11 cellular contexts compared by ENCODE assay signal in the genomic region with DNA sequence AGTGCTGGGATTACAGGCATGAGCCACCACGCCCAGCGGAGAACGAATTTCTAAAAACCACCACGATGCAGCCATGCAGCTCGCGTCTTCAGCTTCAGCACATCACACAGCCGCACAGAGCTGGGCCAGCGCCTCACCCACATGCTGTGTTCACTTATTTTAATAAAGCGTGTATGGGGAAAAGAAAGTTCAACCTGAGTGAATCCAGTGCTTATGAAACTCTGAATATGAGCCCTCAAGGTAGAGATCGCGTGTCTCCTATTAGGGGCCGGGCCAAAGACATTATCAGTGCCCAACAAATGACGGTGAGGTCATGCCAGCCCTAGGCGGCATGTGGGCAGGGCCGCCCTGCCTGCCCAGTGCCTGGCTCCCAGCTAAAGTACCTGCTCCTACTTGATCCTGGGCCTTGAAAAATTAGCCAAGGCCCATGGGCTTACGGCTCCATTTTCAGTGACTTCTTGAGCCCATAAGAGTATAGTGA. TPM values are rescaled to one million over a fixed set of nuclear protein-coding genes. Genes with fewer than 3 reads are reported as not detected.
DNase-seq lines count a peak whose midpoint lies in the region; ATAC-seq and TF ChIP-seq lines count a peak whose summit lies in the region.
"Had no signal": no experiment of that assay in that cellular context is flagged by ENCODE, and none has a peak within 500 bp of the region (broad histone marks: within the 10 kb centered on the region; RNA-seq: fewer than 3 reads in every experiment).

No MANE protein-coding gene starts in this region.

- H3K4me3 Mint-ChIP-seq in Calu3 (ENCODE audit: low read depth, unreplicated experiment): no peak overlapping the region
- H3K4me3 Mint-ChIP-seq: activated CD8-positive, alpha-beta memory T cell treated with anti-CD3 and anti-CD28 coated beads, Interleukin-2, amount 10 ng/mL, durations not matched to agents 7 days and 5 days had no signal

- no peak for TF ChIP-seq CTCF in MM.1S (IDR thresholded peaks at IDR 0.05; ENCODE audit: low read length)
- no peak for TF ChIP-seq CTCF in stomach (IDR thresholded peaks at IDR 0.05)
- TF ChIP-seq CTCF in Calu3 (IDR thresholded peaks at IDR 0.05; ENCODE audit: unreplicated experiment): no peak

- peaks cover 70% of the 10 kb centered on the region for H3K4me1 Mint-ChIP-seq in Calu3 (ENCODE audit: low read depth, unreplicated experiment)

- H3K4me1 ChIP-seq in MM.1S (ENCODE audit: low read length): peaks cover 80% of the 10 kb centered on the region
- peaks cover 33 to 53% (median 42%) of the 10 kb centered on the region in 4 donors for H3K4me1 ChIP-seq in stomach

- no peak for TF ChIP-seq POLR2A in stomach (IDR thresholded peaks at IDR 0.05)

- intact Hi-C loops in stomach (cut with DNase I; ENCODE audit: low total_unique reads): no loop called here
- intact Hi-C loops in Calu3 (cut with micrococcal nuclease; ENCODE audit: unreplicated experiment): no loop called here

- no peak for TF ChIP-seq EP300 in stomach (IDR thresholded peaks at IDR 0.05)

- H3K27me3 Mint-ChIP-seq in Calu3 (ENCODE audit: unreplicated experiment): no peaks in the 10 kb centered on the region

- H3K9me3 ChIP-seq in MM.1S (replicated peaks; ENCODE audit: insufficient read depth, low read length) (no peaks in the 10 kb centered on the region), stomach (no peaks in the 10 kb centered on the region)

- peak overlapping the region; percentile 99; the same call in 1 of the 2 replicates for H3K27ac ChIP-seq in MM.1S (ENCODE audit: low read length)
- H3K27ac ChIP-seq in stomach: no peak overlapping the region
- H3K27ac ChIP-seq: parathyroid adenoma had no signal

- BruUV-seq in Calu3 (replicated peaks; lab: Mats Ljungman, UMichigan): no TSS peak

- CTCF ChIA-PET in Calu3 (lab: Charles Lee): no interaction called here

- H3K4me3 ChIP-seq in MM.1S (ENCODE audit: low read length): no peak overlapping the region
- no peak overlapping the region for H3K4me3 ChIP-seq in stomach

- H3K36me3 ChIP-seq in MM.1S (replicated peaks; ENCODE audit: insufficient read depth, low read length): no peaks in the 10 kb centered on the region
- H3K36me3 ChIP-seq in stomach: no peaks in the 10 kb centered on the region

- no peaks in the 10 kb centered on the region for H4K20me1 ChIP-seq in MM.1S (ENCODE audit: insufficient read depth, low read length)

- H3K9me2 ChIP-seq in MM.1S (replicated peaks; ENCODE audit: insufficient read depth, low read length): no peaks in the 10 kb centered on the region

- H3K4me2 ChIP-seq in MM.1S (ENCODE audit: low read depth, low read length): no peak overlapping the region

- H3F3A ChIP-seq in MM.1S (ENCODE audit: insufficient read depth, low read length): peaks cover 50% of the 10 kb centered on the region

- ATAC-seq in HG02798 (IDR thresholded peaks at IDR 0.05; ENCODE audit: poor library complexity, unreplicated experiment): peak; percentile 48
- ATAC-seq: activated CD8-positive, alpha-beta memory T cell treated with anti-CD3 and anti-CD28 coated beads, Interleukin-2, amount 10 ng/mL, durations not matched to agents 7 days and 5 days had no signal

- H3K27me3 ChIP-seq in MM.1S (replicated peaks; ENCODE audit: insufficient read depth, low read length) (no peaks in the 10 kb centered on the region), stomach (no peaks in the 10 kb centered on the region)

- no peak overlapping the region for H3K27ac Mint-ChIP-seq in Calu3 (ENCODE audit: unreplicated experiment)
- H3K27ac Mint-ChIP-seq: activated CD8-positive, alpha-beta memory T cell treated with anti-CD3 and anti-CD28 coated beads, Interleukin-2, amount 10 ng/mL, durations not matched to agents 7 days and 5 days had no signal

- peak; percentile 48 for DNase-seq in GM19238 (ENCODE audit: insufficient read length, low spot score)
- DNase-seq in MM.1S: no peak
- peak; percentile 45 for DNase-seq in stomach
- DNase-seq in NCI-H146 (lab: John Stamatoyannopoulos, UW): no peak
- no peak for DNase-seq in activated CD8-positive, alpha-beta memory T cell treated with anti-CD3 and anti-CD28 coated beads, Interleukin-2, amount 50 U/mL, for 4 hours
- no peak for DNase-seq in Calu3
- no peak for DNase-seq in NCI-H524 (lab: John Stamatoyannopoulos, UW)
- DNase-seq: activated CD8-positive, alpha-beta memory T cell treated with anti-CD3 and anti-CD28 coated beads, Interleukin-2, amount 10 ng/mL, durations not matched to agents 7 days and 5 days; cortex of kidney had no signal

- H2AFZ ChIP-seq in MM.1S (ENCODE audit: low read length): no peak overlapping the region
- H2AFZ ChIP-seq: parathyroid adenoma had no signal

- no peaks in the 10 kb centered on the region for H3K9me3 Mint-ChIP-seq in Calu3 (ENCODE audit: low read depth, unreplicated experiment)

- 74 to 80% (median 78%) methylated on average over 14 to 16 of the region's 16 CpGs for WGBS in stomach, 5 donors

- H3K79me2 ChIP-seq in MM.1S (ENCODE audit: low read length): peaks cover 90% of the 10 kb centered on the region

- peaks cover 6% of the 10 kb centered on the region for H3K36me3 Mint-ChIP-seq in Calu3 (ENCODE audit: insufficient read depth, unreplicated experiment)
- H3K36me3 Mint-ChIP-seq: activated CD8-positive, alpha-beta memory T cell treated with anti-CD3 and anti-CD28 coated beads, Interleukin-2, amount 10 ng/mL, durations not matched to agents 7 days and 5 days had no signal

- no peak overlapping the region for H3K9ac ChIP-seq in MM.1S (ENCODE audit: low read length)
- H3K9ac ChIP-seq: parathyroid adenoma had no signal

RNA-seq across cellular contexts. Expression of a gene that starts 44.3 kb away (rescaled TPM):
- total RNA-seq in stomach: 10 to 100 TPM in 3 of 5 donors, 1 to 10 TPM in 2; 6.4 to 23.3 (median 12.9) TPM
- polyA plus RNA-seq in stomach: 10 to 100 TPM in 2 of 3 donors, 1 to 10 TPM in 1; 7.0 to 21.1 (median 10.1) TPM
- 28.9 and 33.3 TPM in 2 replicates for total RNA-seq in Calu3 (2022)

Comparison
In these comparisons a context has a peak if more than half of its experiments do, and no peak if none do; other contexts are left out.
1. DNase-seq: peak in GM19238 (single experiment) and stomach (single experiment); none in MM.1S (single experiment), NCI-H146 (single experiment), activated CD8-positive, alpha-beta memory T cell treated with anti-CD3 and anti-CD28 coated beads, Interleukin-2, amount 50 U/mL, for 4 hours (single experiment), Calu3 (single experiment) and NCI-H524 (0 of 2).